22 cellular contexts compared by ENCODE assay signal in genomic region chr1:221884821-221885220, GRCh38.
DNase-seq lines count a peak whose midpoint lies in the region; ATAC-seq, FAIRE-seq and TF ChIP-seq lines count a peak whose summit lies in the region.
"Had no signal": no experiment of that assay in that cellular context is flagged by ENCODE, and none has a peak within 500 bp of the region (broad histone marks: within the 10 kb centered on the region; RNA-seq: fewer than 3 reads in every experiment).

No MANE protein-coding gene starts in this region.

- no peaks in the 10 kb centered on the region for H4K20me1 ChIP-seq in K562 (replicated peaks; ENCODE audit: control insufficient read depth, insufficient read depth, low read length)

- no peaks in the 10 kb centered on the region for H3K36me3 Mint-ChIP-seq in Caco-2 (ENCODE audit: insufficient read depth, unreplicated experiment)

- BruUV-seq in K562 (replicated peaks; lab: Mats Ljungman, UMichigan) = no TSS peak
- BruUV-seq in Caco-2 (replicated peaks; lab: Mats Ljungman, UMichigan) = no TSS peak

- H3K4me3 Mint-ChIP-seq in Caco-2 (ENCODE audit: unreplicated experiment) = no peak overlapping the region
- H3K4me3 Mint-ChIP-seq: GM23338 had no signal

- H3K9ac ChIP-seq in K562 (ENCODE audit: insufficient read depth in 1 of 2, low read depth in 2 of 2, low read length in 2 of 2) = no peak overlapping the region
- H3K9ac ChIP-seq: KMS-11 had no signal

- TF ChIP-seq RAD21 in K562 (CRISPR knock-in tag; conservative IDR thresholded peaks at IDR 0.05 in 1 of 2, IDR thresholded peaks at IDR 0.05 in 1 of 2) = no peak

- 0 out of 5 replicates have a peak, but pooled peaks cover 0 to 6% of the 10 kb centered on the region in 2 experiments for H3K27me3 ChIP-seq in K562 (ENCODE audit: control insufficient read depth in 2 of 2, insufficient read depth in 2 of 2, low read length in 2 of 2)
- no peaks in the 10 kb centered on the region for H3K27me3 ChIP-seq in Caco-2 (replicated peaks; ENCODE audit: control insufficient read depth, insufficient read depth, low read length)
- no peaks in the 10 kb centered on the region for H3K27me3 ChIP-seq in upper lobe of left lung

- H3K9me1 ChIP-seq in K562 (ENCODE audit: control insufficient read depth, insufficient read depth, low read length) = no peaks in the 10 kb centered on the region

- POLR2A ChIA-PET in K562 (lab: Yijun Ruan, JAX) = no interaction called here
- POLR2A ChIA-PET in Caco-2 (lab: Charles Lee) = no interaction called here

- WGBS in K562 (ENCODE audit: insufficient coverage, low coverage, missing lambda C conversion rate) = 8% methylated on average over 3 of the region's 3 CpGs
- WGBS in upper lobe of left lung, 2 donors = 81 to 82% methylated on average over 3 of the region's 3 CpGs

- CTCF ChIA-PET in K562 (lab: Yijun Ruan, JAX; ENCODE audit: low intra/inter-chr PET ratio) (no interaction called here), Caco-2 (lab: Charles Lee) (no interaction called here)

- H3K4me1 ChIP-seq in K562 (replicated peaks in 1 of 2; ENCODE audit: control insufficient read depth in 2 of 2, insufficient read depth in 2 of 2, low read length in 2 of 2) (no peaks in the 10 kb centered on the region; a peak in 1 of 5 replicates), Caco-2 (no peaks in the 10 kb centered on the region), upper lobe of left lung (peaks cover 0 to 6% (median 0%) of the 10 kb centered on the region in 4 donors)

- peaks cover 4% of the 10 kb centered on the region for H3K27me3 Mint-ChIP-seq in Caco-2 (ENCODE audit: insufficient read depth, unreplicated experiment)

- no peak for FAIRE-seq in K562 (lab: Jason Lieb, UNC)
- FAIRE-seq: A549, GM12878, GM18507 had no signal

- no peak overlapping the region for H3K27ac ChIP-seq in K562 (ENCODE audit: extremely low read depth, low read depth, low read length)
- no peak overlapping the region for H3K27ac ChIP-seq in upper lobe of left lung
- H3K27ac ChIP-seq: A549, KMS-11, RWPE1 had no signal

- H3K4me2 ChIP-seq in K562 (ENCODE audit: insufficient read depth, low read length) = no peak overlapping the region
- H3K4me2 ChIP-seq: A549, GM23338, KMS-11 had no signal

- H3K4me3 ChIP-seq in AG10803 (ENCODE audit: low read length) (no peak overlapping the region), K562 (no peak overlapping the region), Caco-2 (ENCODE audit: low read depth, low read length) (no peak overlapping the region), upper lobe of left lung (no peak overlapping the region)
- H3K4me3 ChIP-seq: A549, GM12878, GM23338 had no signal

- no peaks in the 10 kb centered on the region for H3K4me1 Mint-ChIP-seq in Caco-2 (ENCODE audit: low read depth, unreplicated experiment)
- H3K4me1 Mint-ChIP-seq: GM23338 had no signal

- no peak for TF ChIP-seq POLR2A in K562 (conservative IDR thresholded peaks at IDR 0.05)
- no peak for TF ChIP-seq POLR2A in upper lobe of left lung (IDR thresholded peaks at IDR 0.05)

- H2AFZ ChIP-seq in K562 (ENCODE audit: low read depth, low read length) = no peak overlapping the region
- H2AFZ ChIP-seq: GM23338 had no signal

- no peaks in the 10 kb centered on the region for H3K9me3 Mint-ChIP-seq in Caco-2 (ENCODE audit: unreplicated experiment)
- H3K9me3 Mint-ChIP-seq: GM23338 had no signal

- TF ChIP-seq EP300 in K562 (IDR thresholded peaks at IDR 0.05; ENCODE audit: low read length) = no peak
- TF ChIP-seq EP300 in upper lobe of left lung (IDR thresholded peaks at IDR 0.05) = no peak

- intact Hi-C loops in K562 (cut with micrococcal nuclease) (no loop called here), Caco-2 (cut with micrococcal nuclease; ENCODE audit: unreplicated experiment) (no loop called here)

- no peaks in the 10 kb centered on the region for H3K9me3 ChIP-seq in K562 (replicated peaks; ENCODE audit: control insufficient read depth, insufficient read depth, low read depth, low read length)
- H3K9me3 ChIP-seq in Caco-2 = no peaks in the 10 kb centered on the region
- H3K9me3 ChIP-seq in upper lobe of left lung = no peaks in the 10 kb centered on the region
- H3K9me3 ChIP-seq: A549 had no signal

- no peak overlapping the region for H3K27ac Mint-ChIP-seq in Caco-2 (ENCODE audit: unreplicated experiment)
- H3K27ac Mint-ChIP-seq: GM23338 had no signal

- TF ChIP-seq CTCF in AG10803 (conservative IDR thresholded peaks at IDR 0.05; ENCODE audit: low read length) = no peak
- no peak for TF ChIP-seq CTCF in K562 (IDR thresholded peaks at IDR 0.05 in 2 of 3, conservative IDR thresholded peaks at IDR 0.05 in 1 of 3; ENCODE audit: insufficient read depth in 2 of 3, low read depth in 1 of 3, low read length in 3 of 3)
- no peak for TF ChIP-seq CTCF in Caco-2 (IDR thresholded peaks at IDR 0.05; ENCODE audit: insufficient read depth in 1 of 2, low read depth in 1 of 2, low read length in 1 of 2, severe bottlenecking in 1 of 2, unreplicated experiment in 1 of 2)
- TF ChIP-seq CTCF in upper lobe of left lung (IDR thresholded peaks at IDR 0.05) = no peak

- DNase-seq in AG10803 (ENCODE audit: low read depth) = peak; percentile 16
- peak; percentile 27 for DNase-seq in LHCN-M2 (ENCODE audit: low read depth)
- DNase-seq in K562 (ENCODE audit: extremely low read depth in 1 of 4, low spot score in 3 of 4) = peak in 1 of 4 experiments; percentile 42
- DNase-seq in iris pigment epithelial cell (ENCODE audit: low read depth) = peak; percentile 25
- no peak for DNase-seq in Caco-2
- no peak for DNase-seq in upper lobe of left lung
- DNase-seq: DND-41; GDM1; MM.1S; NCI-H1092 treated with DMSO at 0.1 percent for 48 hours; NCI-H2107; NCI-H526 treated with DMSO at 0.1 percent for 48 hours; NK-92 treated with Interleukin-12 subunit alpha and Interleukin-12 subunit beta, amount 100 ng/mL, for 24 hours had no signal

- H3K36me3 ChIP-seq in K562 (ENCODE audit: control insufficient read depth, insufficient read depth, low read length) (no peaks in the 10 kb centered on the region), Caco-2 (ENCODE audit: control insufficient read depth, insufficient read depth, low read length) (no peaks in the 10 kb centered on the region), upper lobe of left lung (no peaks in the 10 kb centered on the region)

- H3K79me2 ChIP-seq in K562 (ENCODE audit: control insufficient read depth, insufficient read depth, low read length) = no peaks in the 10 kb centered on the region

- ATAC-seq in K562 (no peak), HG02885 (IDR thresholded peaks at IDR 0.05; ENCODE audit: poor library complexity, unreplicated experiment) (no peak), upper lobe of left lung (ENCODE audit: low FRiP score in 2 of 2) (no peak), HG03196 (IDR thresholded peaks at IDR 0.05; ENCODE audit: unreplicated experiment) (no peak)
- ATAC-seq: A549, GM12878, GM23338, HCT116 had no signal

- in situ Hi-C loops in K562 (cut with MboI) = no loop called here

TF ChIP-seq in K562, 482 proteins besides CTCF, POLR2A, EP300 and RAD21:
- TF ChIP-seq MEF2D (tag; conservative IDR thresholded peaks at IDR 0.05; ENCODE audit: low read depth) = no peak
- TF ChIP-seq NFIC (IDR thresholded peaks at IDR 0.05) = peak; percentile 46
- TF ChIP-seq GABPB1 (CRISPR knock-in tag; IDR thresholded peaks at IDR 0.05) = no peak
- no peak for TF ChIP-seq DPF2 (IDR thresholded peaks at IDR 0.05)
- no peak for TF ChIP-seq RNF2 (IDR thresholded peaks at IDR 0.05)
- TF ChIP-seq BACH1 (tag; IDR thresholded peaks at IDR 0.05) = peak; percentile 27; the same call in 1 of the 2 replicates
- no peak for TF ChIP-seq HNRNPUL1 (IDR thresholded peaks at IDR 0.05; ENCODE audit: low read length)
- no peak for TF ChIP-seq ELK1 (CRISPR knock-in tag; IDR thresholded peaks at IDR 0.05)
- no peak for TF ChIP-seq CC2D1A (IDR thresholded peaks at IDR 0.05)

Comparison
In these comparisons a context has a peak if more than half of its experiments do, and no peak if none do; other contexts are left out.
1. DNase-seq: peak in AG10803 (single experiment), LHCN-M2 (single experiment) and iris pigment epithelial cell (single experiment); none in Caco-2 (0 of 2) and upper lobe of left lung (0 of 2).